In the genomic region with DNA sequence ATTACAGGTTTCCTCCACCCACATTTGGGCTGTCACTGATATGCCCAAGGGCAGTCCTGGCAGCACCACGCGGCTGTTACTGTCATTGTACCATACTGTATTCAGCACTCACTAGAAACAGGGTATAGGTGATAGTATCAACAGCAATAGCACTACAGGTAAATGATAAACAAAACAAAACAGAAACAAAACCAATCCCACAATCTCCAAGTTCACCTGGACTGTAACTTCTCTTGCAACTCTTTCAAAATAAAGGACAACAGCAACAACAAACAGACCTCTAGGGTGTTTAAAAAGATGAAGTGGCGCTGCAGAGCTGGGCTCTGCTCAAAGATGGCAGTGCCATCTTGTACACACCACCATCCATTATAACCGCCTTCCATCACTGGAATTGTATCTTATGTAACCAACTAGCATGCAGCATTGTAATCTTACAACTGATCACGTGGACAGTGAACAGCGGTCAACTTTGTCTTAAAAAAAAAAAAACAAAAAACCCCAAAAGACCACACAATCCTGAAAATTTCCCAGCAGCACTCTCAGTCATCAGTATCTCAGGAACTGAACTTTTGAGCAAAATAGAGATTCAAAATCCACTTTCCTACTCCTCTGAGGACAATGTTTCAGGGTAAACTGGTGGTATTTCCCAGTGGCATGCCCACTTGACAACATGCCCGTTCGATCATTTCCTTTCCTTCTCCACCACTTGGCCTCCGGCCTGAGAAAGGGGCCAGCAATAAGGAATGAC, we compare ENCODE assay signal across 8 cellular contexts. TPM values are rescaled to one million over a fixed set of nuclear protein-coding genes. Genes with fewer than 3 reads are reported as not detected.
DNase-seq lines count a peak whose midpoint lies in the region; ATAC-seq, FAIRE-seq and TF ChIP-seq lines count a peak whose summit lies in the region.

No MANE protein-coding gene starts in this region.

- in situ Hi-C loops in brain microvascular endothelial cell (cut with HindIII; ENCODE audit: low pct_ligation_motif_present, low sequenced_read_pairs) = loop anchor here (25.0 kb wide), 1 partner anchor 356 kb away; no protein-coding TSS in a partner anchor

- intact Hi-C loops in left colon (cut with DNase I, micrococcal nuclease) = no loop called here

- no peak overlapping the region for H3K9ac ChIP-seq in HUES6 (ENCODE audit: low read length)

- FAIRE-seq in H54 (lab: Jason Lieb, UNC) = no peak

- H3K9me3 Mint-ChIP-seq in stimulated activated effector memory CD8-positive, alpha-beta T cell treated with anti-CD3 and anti-CD28 coated beads, Interleukin-12 subunit alpha, Interleukin-12 subunit beta, amount 100 ng/mL, for 72 hours = no peaks in the 10 kb centered on the region

- TF ChIP-seq POLR2A in H54 (IDR thresholded peaks at IDR 0.05; ENCODE audit: low read depth, low read length) = no peak

- H3K9me3 ChIP-seq in HUES6 (ENCODE audit: control insufficient read depth, insufficient read depth, low read depth, low read length) (no peaks in the 10 kb centered on the region), SJSA1 (replicated peaks) (no peaks in the 10 kb centered on the region)

- peak; percentile 3 for TF ChIP-seq CTCF in brain microvascular endothelial cell (IDR thresholded peaks at IDR 0.05; ENCODE audit: low read depth, low read length, missing control alignments)

- ATAC-seq in left colon (peak; percentile 14), HG02885 (IDR thresholded peaks at IDR 0.05; ENCODE audit: poor library complexity, unreplicated experiment) (no peak)
- no peak for ATAC-seq in stimulated activated effector memory CD8-positive, alpha-beta T cell treated with anti-CD3 and anti-CD28 coated beads, Interleukin-12 subunit alpha, Interleukin-12 subunit beta, amount 100 ng/mL, for 72 hours

- H3K4me3 ChIP-seq in HUES6 (ENCODE audit: low read depth, low read length) (peak overlapping the region; percentile 74), SJSA1 (peak overlapping the region; percentile 71), brain microvascular endothelial cell (ENCODE audit: low read depth, low read length) (peak overlapping the region; percentile 93)

- DNase-seq in CD1c-positive myeloid dendritic cell (ENCODE audit: extremely low spot score) (peak; percentile 57), SJSA1 (ENCODE audit: low read depth in 1 of 2, low spot score in 2 of 2) (peak in 1 of 2 experiments; percentile 63), brain microvascular endothelial cell (no peak), left colon (peak; percentile 63 to 67), H54 (ENCODE audit: insufficient read length, low spot score) (no peak)
- no peak for DNase-seq in stimulated activated effector memory CD8-positive, alpha-beta T cell treated with anti-CD3 and anti-CD28 coated beads, Interleukin-12 subunit alpha, Interleukin-12 subunit beta, amount 100 ng/mL, for 72 hours (ENCODE audit: low spot score in 2 of 2)

- H3K4me1 Mint-ChIP-seq in stimulated activated effector memory CD8-positive, alpha-beta T cell treated with anti-CD3 and anti-CD28 coated beads, Interleukin-12 subunit alpha, Interleukin-12 subunit beta, amount 100 ng/mL, for 72 hours = peaks cover 54% of the 10 kb centered on the region

- peaks cover 36% of the 10 kb centered on the region for H3K36me3 ChIP-seq in HUES6 (ENCODE audit: control insufficient read depth, insufficient read depth, low read length)
- H3K36me3 ChIP-seq in SJSA1 = peaks cover 72% of the 10 kb centered on the region
- H3K36me3 ChIP-seq in brain microvascular endothelial cell (replicated peaks) = peaks cover 52% of the 10 kb centered on the region

- H3K4me1 ChIP-seq in HUES6 (ENCODE audit: control insufficient read depth, insufficient read depth, low read length) (peaks cover 59% of the 10 kb centered on the region), SJSA1 (replicated peaks) (peaks cover 65% of the 10 kb centered on the region)

- H3K4me3 Mint-ChIP-seq in stimulated activated effector memory CD8-positive, alpha-beta T cell treated with anti-CD3 and anti-CD28 coated beads, Interleukin-12 subunit alpha, Interleukin-12 subunit beta, amount 100 ng/mL, for 72 hours = peak overlapping the region; percentile 95

- H3K27ac Mint-ChIP-seq in stimulated activated effector memory CD8-positive, alpha-beta T cell treated with anti-CD3 and anti-CD28 coated beads, Interleukin-12 subunit alpha, Interleukin-12 subunit beta, amount 100 ng/mL, for 72 hours = peak overlapping the region; percentile 97

- H3K27ac ChIP-seq in HUES6 (ENCODE audit: low read depth, low read length) (no peak overlapping the region), SJSA1 (peak overlapping the region; percentile 88), brain microvascular endothelial cell (peak overlapping the region; percentile 98)

- H3K27me3 ChIP-seq in HUES6 (ENCODE audit: control insufficient read depth, insufficient read depth, low read length) = no peaks in the 10 kb centered on the region
- H3K27me3 ChIP-seq in SJSA1 (replicated peaks) = no peaks in the 10 kb centered on the region
- no peaks in the 10 kb centered on the region for H3K27me3 ChIP-seq in brain microvascular endothelial cell (replicated peaks)

- H3K36me3 Mint-ChIP-seq in stimulated activated effector memory CD8-positive, alpha-beta T cell treated with anti-CD3 and anti-CD28 coated beads, Interleukin-12 subunit alpha, Interleukin-12 subunit beta, amount 100 ng/mL, for 72 hours = peaks cover 87% of the 10 kb centered on the region

RNA-seq across cellular contexts. Expression of a gene that starts 3.8 kb away (rescaled TPM):
- 42.1 and 60.8 TPM in 2 replicates for total RNA-seq in SJSA1 (2014; rRNA removed; shearing (Covaris generic))
- total RNA-seq in left colon = 100 to 1,000 TPM; 176 TPM

Comparison
In these comparisons a context has a peak if more than half of its experiments do, and no peak if none do; other contexts are left out.
1. DNase-seq: peak in CD1c-positive myeloid dendritic cell (single experiment) and left colon (2 of 2); none in brain microvascular endothelial cell (single experiment), stimulated activated effector memory CD8-positive, alpha-beta T cell treated with anti-CD3 and anti-CD28 coated beads, Interleukin-12 subunit alpha, Interleukin-12 subunit beta, amount 100 ng/mL, for 72 hours (0 of 2) and H54 (single experiment).
2. Peak in every context shown above with its lines, with median percentiles within 50 percentile points of each other: H3K4me3 ChIP-seq.